In the genomic region with DNA sequence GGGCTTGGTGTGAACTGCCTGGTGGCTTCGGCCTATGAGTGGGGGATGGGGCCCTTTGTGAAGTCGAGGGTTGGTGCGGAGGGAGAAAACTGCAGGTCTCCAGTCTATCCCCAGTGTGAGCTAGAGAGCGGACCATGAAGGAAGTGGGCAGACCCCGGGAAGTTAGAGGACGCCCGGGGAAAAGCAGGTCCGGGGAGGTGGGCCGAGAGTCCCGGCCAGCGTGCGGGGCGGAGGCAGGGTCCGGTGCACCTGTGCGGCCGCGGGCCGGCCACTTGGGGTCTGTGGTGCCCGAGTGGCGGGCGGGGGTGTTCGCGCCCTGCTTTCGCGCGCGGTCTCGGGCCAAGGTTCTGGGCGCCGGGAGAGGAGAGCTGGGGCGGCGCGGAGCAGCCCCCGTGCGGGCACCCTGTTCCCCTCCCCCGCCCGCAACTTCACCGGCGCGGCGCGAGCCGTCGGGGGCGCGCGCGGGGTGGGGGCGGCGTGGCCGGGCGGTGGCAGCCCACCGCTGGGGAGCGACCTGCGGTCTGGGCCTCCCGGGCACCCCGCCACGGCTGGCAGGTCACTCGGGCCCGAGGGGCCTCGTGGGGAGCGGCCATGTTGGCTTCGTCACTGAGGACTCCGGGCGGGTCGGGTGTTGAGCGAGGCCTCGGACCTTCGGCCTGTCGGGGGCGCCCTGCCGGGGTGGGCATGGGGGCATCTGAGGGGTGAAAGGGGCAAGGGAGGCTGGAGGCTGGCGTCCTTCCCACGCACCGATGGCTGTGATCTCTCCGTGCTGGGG, we compare ENCODE assay signal across 8 cellular contexts. TPM values are rescaled to one million over a fixed set of nuclear protein-coding genes. Genes with fewer than 3 reads are reported as not detected.
DNase-seq lines count a peak whose midpoint lies in the region; ATAC-seq and TF ChIP-seq lines count a peak whose summit lies in the region.

No MANE protein-coding gene starts in this region.

- H3K36me3 ChIP-seq in SK-N-MC (ENCODE audit: insufficient read depth, low read length) (peaks cover 20% of the 10 kb centered on the region), adrenal gland (replicated peaks in 1 of 2) (no peaks in the 10 kb centered on the region)

- ATAC-seq in HG03280 (IDR thresholded peaks at IDR 0.05; ENCODE audit: unreplicated experiment) (peak; percentile 25), left cardiac atrium (peak; percentile 55 to 63)

- no peak for TF ChIP-seq CTCF in adrenal gland (IDR thresholded peaks at IDR 0.05)

- intact Hi-C loops in adrenal gland (cut with DNase I) (no loop called here), left cardiac atrium (cut with DNase I) (no loop called here), posterior cingulate gyrus (cut with DNase I) (no loop called here)

- no peaks in the 10 kb centered on the region for H3K27me3 ChIP-seq in adrenal gland

- H3K4me3 ChIP-seq in SK-N-MC (peak overlapping the region; percentile 79), adrenal gland (peak overlapping the region in 3 of 4 donors; percentile 8 to 79 (median 29))

- peak in 1 of 2 donors; percentile 7 for TF ChIP-seq POLR2A in adrenal gland (IDR thresholded peaks at IDR 0.05)

- peak overlapping the region; percentile 74 for H3K27ac ChIP-seq in SK-N-MC
- peak overlapping the region in 3 of 5 donors; percentile 76 to 89 (median 77) for H3K27ac ChIP-seq in adrenal gland

- H3K4me1 ChIP-seq in adrenal gland (replicated peaks in 1 of 2): peaks cover 14 to 42% of the 10 kb centered on the region in 2 donors

- 1 to 6% (median 1%) methylated on average over 16 to 76 of the region's 76 CpGs for WGBS in adrenal gland, 4 donors

- peak; percentile 55 for DNase-seq in NCI-H510A (lab: John Stamatoyannopoulos, UW)
- DNase-seq in NCI-H510A treated with DMSO at 0.1 percent for 48 hours (lab: John Stamatoyannopoulos, UW): no peak
- no peak for DNase-seq in SK-N-MC (ENCODE audit: low read depth, low spot score)
- DNase-seq in adrenal gland: peak; percentile 34 to 69 (median 52)
- DNase-seq in left cardiac atrium: peak; percentile 65
- DNase-seq in posterior cingulate gyrus: peak; percentile 35 to 91 (median 44)
- no peak for DNase-seq in NCI-H1436 treated with DMSO at 0.1 percent for 48 hours (lab: John Stamatoyannopoulos, UW)

- H3K9me3 ChIP-seq in SK-N-MC (ENCODE audit: low read depth, low read length): no peaks in the 10 kb centered on the region
- H3K9me3 ChIP-seq in adrenal gland (replicated peaks in 1 of 3): no peaks in the 10 kb centered on the region

- peak overlapping the region; percentile 85 for H3K9ac ChIP-seq in SK-N-MC (ENCODE audit: insufficient read length)

RNA-seq across cellular contexts. Expression of gene UBE2E1, which starts 4.8 kb away (rescaled TPM):
- total RNA-seq in adrenal gland: 10 to 100 TPM; 19.4 to 68.7 (median 59.9) TPM
- 10 to 100 TPM; 36.0 to 80.3 (median 37.6) TPM for polyA plus RNA-seq in adrenal gland
- 10 to 100 TPM; 51.8 to 54.7 TPM for total RNA-seq in left cardiac atrium

Comparison
In these comparisons a context has a peak if more than half of its experiments do, and no peak if none do; other contexts are left out.
1. DNase-seq: peak in NCI-H510A (single experiment), adrenal gland (7 of 7), left cardiac atrium (single experiment) and posterior cingulate gyrus (10 of 10); none in NCI-H510A treated with DMSO at 0.1 percent for 48 hours (single experiment), SK-N-MC (single experiment) and NCI-H1436 treated with DMSO at 0.1 percent for 48 hours (single experiment).